9 cellular contexts compared by ENCODE assay signal in genomic region chr3:134372405-134373277, GRCh38. TPM values are rescaled to one million over a fixed set of nuclear protein-coding genes. Genes with fewer than 3 reads are reported as not detected.
DNase-seq lines count a peak whose midpoint lies in the region; ATAC-seq, FAIRE-seq and TF ChIP-seq lines count a peak whose summit lies in the region.
"Had no signal": no experiment of that assay in that cellular context is flagged by ENCODE, and none has a peak within 500 bp of the region (broad histone marks: within the 10 kb centered on the region; RNA-seq: fewer than 3 reads in every experiment).

No MANE protein-coding gene starts in this region.

- 49% methylated on average over 3 of the region's 9 CpGs for WGBS in HepG2 (ENCODE audit: low lambda C conversion rate)

- BruUV-seq in HepG2 (replicated peaks; lab: Mats Ljungman, UMichigan) = no TSS peak

- H3K9me3 Mint-ChIP-seq in CD8-positive, alpha-beta T cell = no peaks in the 10 kb centered on the region
- H3K9me3 Mint-ChIP-seq: activated naive CD8-positive, alpha-beta T cell treated with anti-CD3 and anti-CD28 coated beads, Interleukin-2, amount 10 ng/mL, durations not matched to agents 7 days and 5 days had no signal

- H3K36me3 ChIP-seq in bronchial epithelial cell (ENCODE audit: control insufficient read depth, insufficient read depth, low read length) (peaks cover 27% of the 10 kb centered on the region), HepG2 (replicated peaks in 1 of 2; ENCODE audit: control insufficient read depth in 1 of 2, insufficient read depth in 2 of 2, low read length in 2 of 2) (peaks cover 26 to 44% of the 10 kb centered on the region in 2 experiments)
- H3K36me3 ChIP-seq in CD8-positive, alpha-beta T cell (ENCODE audit: insufficient read depth, low read length) = no peaks in the 10 kb centered on the region

- no peak overlapping the region for H3K27ac Mint-ChIP-seq in CD8-positive, alpha-beta T cell
- H3K27ac Mint-ChIP-seq: activated naive CD8-positive, alpha-beta T cell treated with anti-CD3 and anti-CD28 coated beads, Interleukin-2, amount 10 ng/mL, durations not matched to agents 7 days and 5 days had no signal

- no peaks in the 10 kb centered on the region for H3K36me3 Mint-ChIP-seq in CD8-positive, alpha-beta T cell
- H3K36me3 Mint-ChIP-seq: activated naive CD8-positive, alpha-beta T cell treated with anti-CD3 and anti-CD28 coated beads, Interleukin-2, amount 10 ng/mL, durations not matched to agents 7 days and 5 days had no signal

- no peak for FAIRE-seq in bronchial epithelial cell (lab: Jason Lieb, UNC)
- no peak for FAIRE-seq in HepG2 (lab: Jason Lieb, UNC)

- no peak for TF ChIP-seq CTCF in bronchial epithelial cell (IDR thresholded peaks at IDR 0.05; ENCODE audit: insufficient read depth, low read length, severe bottlenecking)
- TF ChIP-seq CTCF in HepG2 (CRISPR knock-in tag; IDR thresholded peaks at IDR 0.05) = no peak
- TF ChIP-seq CTCF in CD8-positive, alpha-beta T cell (IDR thresholded peaks at IDR 0.05) = no peak

- peak overlapping the region; percentile 99 for H3K9ac ChIP-seq in HepG2 (ENCODE audit: insufficient read depth, low read depth, low read length)

- no peak for TF ChIP-seq RAD21 in HepG2 (CRISPR knock-in tag; IDR thresholded peaks at IDR 0.05)

- H3K9me3 ChIP-seq in HepG2 (ENCODE audit: low read length) = no peaks in the 10 kb centered on the region
- no peaks in the 10 kb centered on the region for H3K9me3 ChIP-seq in CD8-positive, alpha-beta T cell (ENCODE audit: low read length)

- H3K4me3 Mint-ChIP-seq in CD8-positive, alpha-beta T cell = no peak overlapping the region
- H3K4me3 Mint-ChIP-seq: activated naive CD8-positive, alpha-beta T cell treated with anti-CD3 and anti-CD28 coated beads, Interleukin-2, amount 10 ng/mL, durations not matched to agents 7 days and 5 days had no signal

- peaks cover 10% of the 10 kb centered on the region for H3K4me1 Mint-ChIP-seq in CD8-positive, alpha-beta T cell (ENCODE audit: low read depth)

- POLR2A ChIA-PET in HepG2 (lab: Yijun Ruan, JAX) = interaction anchor here (1.6 to 9.2 kb wide), 3 partner anchors 14 to 63 kb away, joined by 3 to 140 read pairs (median 53); no protein-coding TSS in a partner anchor
- POLR2A ChIA-PET in CD8-positive, alpha-beta T cell (lab: Charles Lee) = no interaction called here

- intact Hi-C loops in HepG2 (cut with micrococcal nuclease; ENCODE audit: unreplicated experiment) = no loop called here
- intact Hi-C loops in CD8-positive, alpha-beta T cell (cut with DNase I, micrococcal nuclease) = no loop called here

- H3K4me1 ChIP-seq in HepG2 (ENCODE audit: insufficient read depth, low read length) = peaks cover 80% of the 10 kb centered on the region
- H3K4me1 ChIP-seq in CD8-positive, alpha-beta T cell (ENCODE audit: insufficient read depth, low read length) = peaks cover 6% of the 10 kb centered on the region

- TF ChIP-seq EP300 in HepG2 (IDR thresholded peaks at IDR 0.05; ENCODE audit: low read depth in 2 of 2, low read length in 2 of 2) (no peak), HepG2 (CRISPR knock-in tag; IDR thresholded peaks at IDR 0.05; ENCODE audit: borderline replicate concordance) (no peak)

- no peak; a peak in 1 of 4 replicates for TF ChIP-seq POLR2A in HepG2 (IDR thresholded peaks at IDR 0.05; ENCODE audit: insufficient read depth in 1 of 2, low read depth in 2 of 2, low read length in 2 of 2)

- peak overlapping the region; percentile 97 for H3K27ac ChIP-seq in HepG2 (ENCODE audit: extremely low read length, insufficient read depth, low read length)
- peak overlapping the region; percentile 100 for H3K27ac ChIP-seq in substantia nigra (ENCODE audit: low read depth, low read length, poor library complexity, severe bottlenecking)
- H3K27ac ChIP-seq in CD8-positive, alpha-beta T cell (ENCODE audit: low read depth, low read length) = no peak overlapping the region

- peak overlapping the region; percentile 80 for H3K4me3 ChIP-seq in bronchial epithelial cell (ENCODE audit: low read depth, low read length)
- H3K4me3 ChIP-seq in HepG2 (replicated peaks in 1 of 3; ENCODE audit: insufficient read depth in 1 of 3, low read depth in 2 of 3, low read length in 3 of 3) = peak overlapping the region; percentile 89 to 94 (median 91)
- no peak overlapping the region for H3K4me3 ChIP-seq in CD8-positive, alpha-beta T cell (ENCODE audit: low read depth, low read length)

- in situ Hi-C loops in HepG2 (cut with HindIII; ENCODE audit: extremely low pct_ligation_motif_present, low pct_unique_long_range_greater_than_20kb) = loop anchor here (5.0 kb wide), 2 partner anchors 60 to 105 kb away; no protein-coding TSS in a partner anchor

- peaks cover 27% of the 10 kb centered on the region for H3K79me2 ChIP-seq in HepG2 (ENCODE audit: insufficient read depth, low read length)

- peak; percentile 46 for DNase-seq in HT1080 (ENCODE audit: low read depth)
- DNase-seq in bronchial epithelial cell (ENCODE audit: low read depth) = no peak
- DNase-seq in HepG2 (ENCODE audit: low spot score) = no peak
- no peak for DNase-seq in substantia nigra (lab: John Stamatoyannopoulos, UW)
- no peak for DNase-seq in CD8-positive, alpha-beta T cell
- DNase-seq in activated CD4-positive, alpha-beta T cell treated with anti-CD3 and anti-CD28 coated beads, Interleukin-2, amount 50 U/mL, for 4 hours = no peak
- DNase-seq in HPDE6-E6E7 (ENCODE audit: extremely low spot score) = no peak
- no peak for DNase-seq in NCI-H1092 treated with DMSO at 0.1 percent for 48 hours (lab: John Stamatoyannopoulos, UW)
- DNase-seq: activated naive CD8-positive, alpha-beta T cell treated with anti-CD3 and anti-CD28 coated beads, Interleukin-2, amount 10 ng/mL, durations not matched to agents 7 days and 5 days had no signal

- H4K20me1 ChIP-seq in HepG2 (ENCODE audit: insufficient read depth, low read length) = peaks cover 24% of the 10 kb centered on the region

- H3K27me3 Mint-ChIP-seq in CD8-positive, alpha-beta T cell (ENCODE audit: low read depth) = peaks cover 31% of the 10 kb centered on the region

- no peak for ATAC-seq in HepG2
- ATAC-seq in CD8-positive, alpha-beta T cell = no peak

- peak overlapping the region; percentile 98 for H3K4me2 ChIP-seq in HepG2 (ENCODE audit: low read depth, low read length)

- H3K27me3 ChIP-seq in bronchial epithelial cell (ENCODE audit: control insufficient read depth, insufficient read depth, low read length) (no peaks in the 10 kb centered on the region), HepG2 (ENCODE audit: control insufficient read depth in 1 of 2, insufficient read depth in 2 of 2, low read length in 2 of 2) (peaks cover 0 to 24% of the 10 kb centered on the region in 2 experiments; a peak in 3 of 5 replicates)
- H3K27me3 ChIP-seq in CD8-positive, alpha-beta T cell (ENCODE audit: insufficient read depth, low read length) = peaks cover 7% of the 10 kb centered on the region

- CTCF ChIA-PET in HepG2 (lab: Yijun Ruan, JAX; ENCODE audit: low intra/inter-chr PET ratio, low total read pairs) = no interaction called here
- CTCF ChIA-PET in CD8-positive, alpha-beta T cell (lab: Charles Lee) = interaction anchor here (1.1 kb wide), 2 partner anchors 9 to 28 kb away, joined by 3 to 4 read pairs; no protein-coding TSS in a partner anchor

- H2AFZ ChIP-seq in HepG2 (ENCODE audit: low read length) = no peak overlapping the region

TF ChIP-seq in HepG2, 621 proteins besides CTCF, POLR2A, EP300 and RAD21 (continues in another document):
- TF ChIP-seq SAFB2 (CRISPR knock-in tag; IDR thresholded peaks at IDR 0.05; ENCODE audit: borderline replicate concordance, low read depth) = no peak

RNA-seq across cellular contexts. Expression of gene AMOTL2, which starts 1.6 kb away (rescaled TPM):
- total RNA-seq in HT1080 (2014; rRNA removed; shearing (Covaris generic)) = 197 and 213 TPM in 2 replicates
- polyA plus RNA-seq in HT1080 (2015; cell fraction: cytosol; rRNA removed) = 165 and 175 TPM in 2 replicates
- 320 and 337 TPM in 2 replicates for polyA plus RNA-seq in HT1080 (2015; cell fraction: nucleus; rRNA removed)
- total RNA-seq in bronchial epithelial cell (54.2 and 89.9 TPM in 2 replicates), HepG2 (2016; rRNA removed; fragmentation: Illumina TruSeq; extraction: Trizol) (11.5 and 17.3 TPM in 2 replicates)
- total RNA-seq in HepG2 (2016; cell fraction: cytosol; rRNA removed; fragmentation: Illumina TruSeq; extraction: Trizol; ENCODE audit: low read depth) = 1.3 and 1.8 TPM in 2 replicates
- total RNA-seq in HepG2 (2016; cell fraction: insoluble cytoplasmic fraction; rRNA removed; fragmentation: Illumina TruSeq; extraction: Trizol) = 10.0 and 18.3 TPM in 2 replicates
- 5.3 and 5.6 TPM in 2 replicates for total RNA-seq in HepG2 (2016; cell fraction: membrane; rRNA removed; fragmentation: Illumina TruSeq; extraction: Trizol)
- total RNA-seq in HepG2 (2016; cell fraction: nucleus; rRNA removed; fragmentation: Illumina TruSeq; extraction: Trizol) = 25.6 and 30.4 TPM in 2 replicates
- 14.0 and 18.5 TPM in 2 replicates for polyA plus RNA-seq in HepG2 (2011; rRNA removed)
- 7.7 and 10.7 TPM in 2 replicates for polyA plus RNA-seq in HepG2 (2011; cell fraction: cytosol; rRNA removed)
- polyA plus RNA-seq in HepG2 (2011; cell fraction: nucleus; rRNA removed) = 39.3 and 76.1 TPM in 2 replicates
- polyA plus RNA-seq in HepG2 (2012) = 5.4 and 7.4 TPM in 2 replicates
- polyA plus RNA-seq in HepG2 (2016; cell fraction: cytosol; fragmentation: Illumina TruSeq; extraction: Trizol; ENCODE audit: low read depth) = 0.38 and 0.55 TPM in 2 replicates
- polyA plus RNA-seq in HepG2 (2016; cell fraction: insoluble cytoplasmic fraction; fragmentation: Illumina TruSeq; extraction: Trizol; ENCODE audit: low read depth) = 8.6 and 12.7 TPM in 2 replicates
- polyA plus RNA-seq in HepG2 (2016; cell fraction: membrane; fragmentation: Illumina TruSeq; extraction: Trizol; ENCODE audit: low read depth) = 1.5 and 1.7 TPM in 2 replicates
- polyA plus RNA-seq in HepG2 (2016; cell fraction: nucleus; fragmentation: Illumina TruSeq; extraction: Trizol; ENCODE audit: insufficient read depth, low read depth) = 19.3 and 21.2 TPM in 2 replicates
- polyA minus RNA-seq in HepG2 (2011; rRNA and poly(A)+ RNA removed; ENCODE audit: low replicate concordance) = 47.5 and 50.2 TPM in 2 replicates
- 12.3 and 13.8 TPM in 2 replicates for polyA minus RNA-seq in HepG2 (2011; cell fraction: cytosol; rRNA and poly(A)+ RNA removed)
- polyA minus RNA-seq in HepG2 (2011; cell fraction: nucleus; rRNA and poly(A)+ RNA removed) = 44.1 and 53.9 TPM in 2 replicates
- not detected for total RNA-seq in CD8-positive, alpha-beta T cell
- total RNA-seq: activated naive CD8-positive, alpha-beta T cell treated with anti-CD3 and anti-CD28 coated beads, Interleukin-2, amount 10 ng/mL, durations not matched to agents 7 days and 5 days had no signal
